In genomic region chr15:22713933-22714332, GRCh38 we compare ENCODE assay signal across 7 cellular contexts.
DNase-seq lines count a peak whose midpoint lies in the region; ATAC-seq and TF ChIP-seq lines count a peak whose summit lies in the region.
"Not testable (repeated sequence)": the region's sequence is repeated elsewhere in the genome, so short reads cannot be mapped to it uniquely, and the experiment has no call there.

No MANE protein-coding gene starts in this region.

- not testable (repeated sequence) for H3K4me1 Mint-ChIP-seq in CD8-positive, alpha-beta memory T cell; activated naive CD4-positive, alpha-beta T cell treated with anti-CD3 and anti-CD28 coated beads, Interleukin-2, amount 50 U/mL, for 24 hours; naive B cell; stimulated activated naive CD8-positive, alpha-beta T cell treated with anti-CD3 and anti-CD28 coated beads, Interleukin-15, Interleukin-2, amounts not matched to agents 100 ng/mL and 50 ng/mL, for 24 hours (ENCODE audit: low read depth)

- H3K9me3 ChIP-seq in CD8-positive, alpha-beta memory T cell (ENCODE audit: low read length); MG63; endocrine pancreas (ENCODE audit: control insufficient read depth, low read length); heart right ventricle: not testable (repeated sequence)

- H3K27ac ChIP-seq in CD8-positive, alpha-beta memory T cell (ENCODE audit: low read depth, low read length), result not testable (repeated sequence)
- H3K27ac ChIP-seq in heart right ventricle, result peak overlapping the region in 9 of 10 donors; percentile 3 to 80 (median 74)

- not testable (repeated sequence) for H3K9me3 Mint-ChIP-seq in CD8-positive, alpha-beta memory T cell; activated naive CD4-positive, alpha-beta T cell treated with anti-CD3 and anti-CD28 coated beads, Interleukin-2, amount 50 U/mL, for 24 hours; naive B cell; stimulated activated naive CD8-positive, alpha-beta T cell treated with anti-CD3 and anti-CD28 coated beads, Interleukin-15, Interleukin-2, amounts not matched to agents 100 ng/mL and 50 ng/mL, for 24 hours

- not testable (repeated sequence) for H3K27me3 ChIP-seq in CD8-positive, alpha-beta memory T cell (ENCODE audit: insufficient read depth, low read length, poor library complexity, severe bottlenecking); MG63; endocrine pancreas (ENCODE audit: control insufficient read depth, insufficient read depth, low read length)
- H3K27me3 ChIP-seq in heart right ventricle, result peaks cover 0 to 37% (median 14%) of the 10 kb centered on the region in 7 donors

- H3K36me3 ChIP-seq in CD8-positive, alpha-beta memory T cell (ENCODE audit: insufficient read depth, low read length); MG63; endocrine pancreas (ENCODE audit: control insufficient read depth, insufficient read depth, low read length); heart right ventricle: not testable (repeated sequence)

- not testable (repeated sequence) for H3K4me3 ChIP-seq in CD8-positive, alpha-beta memory T cell (ENCODE audit: low read length)
- peak overlapping the region; percentile 41 for H3K4me3 ChIP-seq in MG63
- H3K4me3 ChIP-seq in endocrine pancreas (ENCODE audit: control insufficient read depth, insufficient read depth, low read length), result peak overlapping the region; percentile 36
- H3K4me3 ChIP-seq in heart right ventricle, result peak overlapping the region in 7 of 10 donors; percentile 32 to 53 (median 47)

- H3K36me3 Mint-ChIP-seq in CD8-positive, alpha-beta memory T cell; activated naive CD4-positive, alpha-beta T cell treated with anti-CD3 and anti-CD28 coated beads, Interleukin-2, amount 50 U/mL, for 24 hours; naive B cell; stimulated activated naive CD8-positive, alpha-beta T cell treated with anti-CD3 and anti-CD28 coated beads, Interleukin-15, Interleukin-2, amounts not matched to agents 100 ng/mL and 50 ng/mL, for 24 hours (ENCODE audit: low read depth): not testable (repeated sequence)

- H3K27me3 Mint-ChIP-seq in CD8-positive, alpha-beta memory T cell, result peaks cover 17 to 35% of the 10 kb centered on the region in 2 donors
- peaks cover 23% of the 10 kb centered on the region for H3K27me3 Mint-ChIP-seq in activated naive CD4-positive, alpha-beta T cell treated with anti-CD3 and anti-CD28 coated beads, Interleukin-2, amount 50 U/mL, for 24 hours
- H3K27me3 Mint-ChIP-seq in naive B cell, result peaks cover 9 to 33% (median 29%) of the 10 kb centered on the region in 3 donors
- peaks cover 37% of the 10 kb centered on the region for H3K27me3 Mint-ChIP-seq in stimulated activated naive CD8-positive, alpha-beta T cell treated with anti-CD3 and anti-CD28 coated beads, Interleukin-15, Interleukin-2, amounts not matched to agents 100 ng/mL and 50 ng/mL, for 24 hours

- not testable (repeated sequence) for H3K4me1 ChIP-seq in CD8-positive, alpha-beta memory T cell (ENCODE audit: insufficient read depth, low read length); endocrine pancreas (ENCODE audit: control insufficient read depth, insufficient read depth, low read length); heart right ventricle

- 0% methylated on average over 1 of the region's 1 CpG for WGBS in heart right ventricle, 2 donors

- H3K4me3 Mint-ChIP-seq in CD8-positive, alpha-beta memory T cell, result peak overlapping the region in 6 of 7 donors; percentile 42 to 69 (median 56)
- H3K4me3 Mint-ChIP-seq in activated naive CD4-positive, alpha-beta T cell treated with anti-CD3 and anti-CD28 coated beads, Interleukin-2, amount 50 U/mL, for 24 hours, result peak overlapping the region; percentile 67
- H3K4me3 Mint-ChIP-seq in naive B cell, result peak overlapping the region in 6 of 8 donors; percentile 64 to 82 (median 71)
- peak overlapping the region; percentile 47 for H3K4me3 Mint-ChIP-seq in stimulated activated naive CD8-positive, alpha-beta T cell treated with anti-CD3 and anti-CD28 coated beads, Interleukin-15, Interleukin-2, amounts not matched to agents 100 ng/mL and 50 ng/mL, for 24 hours

- not testable (repeated sequence) for H3K9ac ChIP-seq in endocrine pancreas (ENCODE audit: control insufficient read depth, insufficient read depth, low read length)

- not testable (repeated sequence) for DNase-seq in CD8-positive, alpha-beta memory T cell; MG63; heart right ventricle; naive B cell

- TF ChIP-seq CTCF in heart right ventricle (IDR thresholded peaks at IDR 0.05), result not testable (repeated sequence)

- intact Hi-C loops in heart right ventricle (cut with DNase I), result not testable (repeated sequence)

- CTCF ChIA-PET in CD8-positive, alpha-beta memory T cell (lab: Charles Lee), result not testable (repeated sequence)

- peak in 3 of 8 donors; percentile 44 to 60 (median 45) for ATAC-seq in heart right ventricle
- not testable (repeated sequence) for ATAC-seq in naive B cell (ENCODE audit: low read depth in 2 of 2)

- not testable (repeated sequence) for H3K27ac Mint-ChIP-seq in CD8-positive, alpha-beta memory T cell; activated naive CD4-positive, alpha-beta T cell treated with anti-CD3 and anti-CD28 coated beads, Interleukin-2, amount 50 U/mL, for 24 hours; naive B cell; stimulated activated naive CD8-positive, alpha-beta T cell treated with anti-CD3 and anti-CD28 coated beads, Interleukin-15, Interleukin-2, amounts not matched to agents 100 ng/mL and 50 ng/mL, for 24 hours

- POLR2A ChIA-PET in CD8-positive, alpha-beta memory T cell (lab: Charles Lee), result not testable (repeated sequence)
